ENCODE assay signal across 1 cellular context in genomic region chr11:78038697-78039313, GRCh38.
TF ChIP-seq lines count a peak whose summit lies in the region.

No MANE protein-coding gene starts in this region.

TF ChIP-seq in HepG2, 621 proteins besides CTCF, POLR2A, EP300 and RAD21 (continued from another document and continues in another):
- TF ChIP-seq, protein P1, sequence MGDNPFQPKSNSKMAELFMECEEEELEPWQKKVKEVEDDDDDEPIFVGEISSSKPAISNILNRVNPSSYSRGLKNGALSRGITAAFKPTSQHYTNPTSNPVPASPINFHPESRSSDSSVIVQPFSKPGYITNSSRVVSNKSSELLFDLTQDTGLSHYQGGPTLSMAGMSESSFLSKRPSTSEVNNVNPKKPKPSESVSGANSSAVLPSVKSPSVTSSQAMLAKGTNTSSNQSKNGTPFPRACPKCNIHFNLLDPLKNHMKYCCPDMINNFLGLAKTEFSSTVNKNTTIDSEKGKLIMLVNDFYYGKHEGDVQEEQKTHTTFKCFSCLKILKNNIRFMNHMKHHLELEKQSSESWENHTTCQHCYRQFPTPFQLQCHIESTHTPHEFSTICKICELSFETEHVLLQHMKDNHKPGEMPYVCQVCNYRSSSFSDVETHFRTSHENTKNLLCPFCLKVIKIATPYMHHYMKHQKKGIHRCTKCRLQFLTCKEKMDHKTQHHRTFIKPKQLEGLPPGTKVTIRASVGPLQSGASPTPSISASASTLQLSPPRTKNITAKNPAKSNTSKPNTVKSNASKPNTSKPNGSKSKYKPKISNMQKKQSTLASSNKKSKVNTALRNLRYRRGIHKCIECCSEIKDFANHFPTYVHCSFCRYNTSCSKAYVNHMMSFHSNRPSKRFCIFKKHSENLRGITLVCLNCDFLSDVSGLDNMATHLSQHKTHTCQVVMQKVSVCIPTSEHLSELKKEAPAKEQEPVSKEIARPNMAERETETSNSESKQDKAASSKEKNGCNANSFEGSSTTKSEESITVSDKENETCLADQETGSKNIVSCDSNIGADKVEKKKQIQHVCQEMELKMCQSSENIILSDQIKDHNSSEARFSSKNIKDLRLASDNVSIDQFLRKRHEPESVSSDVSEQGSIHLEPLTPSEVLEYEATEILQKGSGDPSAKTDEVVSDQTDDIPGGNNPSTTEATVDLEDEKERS (CRISPR knock-in tag; IDR thresholded peaks at IDR 0.05) = no peak
- TF ChIP-seq FOXK1 (CRISPR knock-in tag; IDR thresholded peaks at IDR 0.05; ENCODE audit: borderline replicate concordance, low read depth) (no peak), NCOR1 (IDR thresholded peaks at IDR 0.05; ENCODE audit: borderline replicate concordance, low read length) (peak; percentile 72; the same call in 1 of the 2 replicates), ZNF510 (CRISPR knock-in tag; IDR thresholded peaks at IDR 0.05; ENCODE audit: low read depth) (no peak), RARA (CRISPR knock-in tag; IDR thresholded peaks at IDR 0.05) (peak; percentile 58; the same call in 1 of the 2 replicates), ZBTB3 (CRISPR knock-in tag; IDR thresholded peaks at IDR 0.05; ENCODE audit: borderline replicate concordance, low read depth) (no peak), ZNF577 (CRISPR knock-in tag; IDR thresholded peaks at IDR 0.05; ENCODE audit: borderline replicate concordance, low read depth) (no peak), PAXIP1 (CRISPR knock-in tag; conservative IDR thresholded peaks at IDR 0.05) (peak; percentile 71), ZFX (CRISPR knock-in tag; IDR thresholded peaks at IDR 0.05; ENCODE audit: low read depth) (peak; percentile 49; the same call in 1 of the 2 replicates), ZSCAN22 (CRISPR knock-in tag; IDR thresholded peaks at IDR 0.05) (no peak), SMARCC2 (IDR thresholded peaks at IDR 0.05) (no peak), TCF7 (IDR thresholded peaks at IDR 0.05; ENCODE audit: low read depth) (peak; percentile 12; the same call in 1 of the 2 replicates), ZMYM3 (CRISPR knock-in tag; IDR thresholded peaks at IDR 0.05) (0 out of 2 replicates have a peak, but pooled peaks have one; percentile 11), NRL (CRISPR knock-in tag; IDR thresholded peaks at IDR 0.05; ENCODE audit: borderline replicate concordance) (peak; percentile 12; the same call in 1 of the 2 replicates), GATAD2A (CRISPR knock-in tag; IDR thresholded peaks at IDR 0.05) (peak; percentile 35; the same call in 1 of the 2 replicates), ETS1 (CRISPR knock-in tag; IDR thresholded peaks at IDR 0.05) (no peak), ZNF337 (CRISPR knock-in tag; IDR thresholded peaks at IDR 0.05; ENCODE audit: borderline replicate concordance, low read depth) (no peak), ZNF687 (CRISPR knock-in tag; IDR thresholded peaks at IDR 0.05) (peak; percentile 84), ARID2 (CRISPR knock-in tag; IDR thresholded peaks at IDR 0.05; ENCODE audit: borderline replicate concordance) (no peak), ZNF432 (CRISPR knock-in tag; IDR thresholded peaks at IDR 0.05; ENCODE audit: borderline replicate concordance) (no peak), HIVEP1 (CRISPR knock-in tag; IDR thresholded peaks at IDR 0.05) (no peak), EEA1 (CRISPR knock-in tag; IDR thresholded peaks at IDR 0.05; ENCODE audit: borderline replicate concordance) (no peak), ZNF460 (CRISPR knock-in tag; IDR thresholded peaks at IDR 0.05; ENCODE audit: borderline replicate concordance) (no peak)
- TF ChIP-seq, protein P2, sequence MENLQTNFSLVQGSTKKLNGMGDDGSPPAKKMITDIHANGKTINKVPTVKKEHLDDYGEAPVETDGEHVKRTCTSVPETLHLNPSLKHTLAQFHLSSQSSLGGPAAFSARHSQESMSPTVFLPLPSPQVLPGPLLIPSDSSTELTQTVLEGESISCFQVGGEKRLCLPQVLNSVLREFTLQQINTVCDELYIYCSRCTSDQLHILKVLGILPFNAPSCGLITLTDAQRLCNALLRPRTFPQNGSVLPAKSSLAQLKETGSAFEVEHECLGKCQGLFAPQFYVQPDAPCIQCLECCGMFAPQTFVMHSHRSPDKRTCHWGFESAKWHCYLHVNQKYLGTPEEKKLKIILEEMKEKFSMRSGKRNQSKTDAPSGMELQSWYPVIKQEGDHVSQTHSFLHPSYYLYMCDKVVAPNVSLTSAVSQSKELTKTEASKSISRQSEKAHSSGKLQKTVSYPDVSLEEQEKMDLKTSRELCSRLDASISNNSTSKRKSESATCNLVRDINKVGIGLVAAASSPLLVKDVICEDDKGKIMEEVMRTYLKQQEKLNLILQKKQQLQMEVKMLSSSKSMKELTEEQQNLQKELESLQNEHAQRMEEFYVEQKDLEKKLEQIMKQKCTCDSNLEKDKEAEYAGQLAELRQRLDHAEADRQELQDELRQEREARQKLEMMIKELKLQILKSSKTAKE (CRISPR knock-in tag; IDR thresholded peaks at IDR 0.05; ENCODE audit: borderline replicate concordance) = no peak
- TF ChIP-seq, protein P3, sequence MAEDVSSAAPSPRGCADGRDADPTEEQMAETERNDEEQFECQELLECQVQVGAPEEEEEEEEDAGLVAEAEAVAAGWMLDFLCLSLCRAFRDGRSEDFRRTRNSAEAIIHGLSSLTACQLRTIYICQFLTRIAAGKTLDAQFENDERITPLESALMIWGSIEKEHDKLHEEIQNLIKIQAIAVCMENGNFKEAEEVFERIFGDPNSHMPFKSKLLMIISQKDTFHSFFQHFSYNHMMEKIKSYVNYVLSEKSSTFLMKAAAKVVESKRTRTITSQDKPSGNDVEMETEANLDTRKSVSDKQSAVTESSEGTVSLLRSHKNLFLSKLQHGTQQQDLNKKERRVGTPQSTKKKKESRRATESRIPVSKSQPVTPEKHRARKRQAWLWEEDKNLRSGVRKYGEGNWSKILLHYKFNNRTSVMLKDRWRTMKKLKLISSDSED (CRISPR knock-in tag; IDR thresholded peaks at IDR 0.05) = no peak
- TF ChIP-seq, protein P4, sequence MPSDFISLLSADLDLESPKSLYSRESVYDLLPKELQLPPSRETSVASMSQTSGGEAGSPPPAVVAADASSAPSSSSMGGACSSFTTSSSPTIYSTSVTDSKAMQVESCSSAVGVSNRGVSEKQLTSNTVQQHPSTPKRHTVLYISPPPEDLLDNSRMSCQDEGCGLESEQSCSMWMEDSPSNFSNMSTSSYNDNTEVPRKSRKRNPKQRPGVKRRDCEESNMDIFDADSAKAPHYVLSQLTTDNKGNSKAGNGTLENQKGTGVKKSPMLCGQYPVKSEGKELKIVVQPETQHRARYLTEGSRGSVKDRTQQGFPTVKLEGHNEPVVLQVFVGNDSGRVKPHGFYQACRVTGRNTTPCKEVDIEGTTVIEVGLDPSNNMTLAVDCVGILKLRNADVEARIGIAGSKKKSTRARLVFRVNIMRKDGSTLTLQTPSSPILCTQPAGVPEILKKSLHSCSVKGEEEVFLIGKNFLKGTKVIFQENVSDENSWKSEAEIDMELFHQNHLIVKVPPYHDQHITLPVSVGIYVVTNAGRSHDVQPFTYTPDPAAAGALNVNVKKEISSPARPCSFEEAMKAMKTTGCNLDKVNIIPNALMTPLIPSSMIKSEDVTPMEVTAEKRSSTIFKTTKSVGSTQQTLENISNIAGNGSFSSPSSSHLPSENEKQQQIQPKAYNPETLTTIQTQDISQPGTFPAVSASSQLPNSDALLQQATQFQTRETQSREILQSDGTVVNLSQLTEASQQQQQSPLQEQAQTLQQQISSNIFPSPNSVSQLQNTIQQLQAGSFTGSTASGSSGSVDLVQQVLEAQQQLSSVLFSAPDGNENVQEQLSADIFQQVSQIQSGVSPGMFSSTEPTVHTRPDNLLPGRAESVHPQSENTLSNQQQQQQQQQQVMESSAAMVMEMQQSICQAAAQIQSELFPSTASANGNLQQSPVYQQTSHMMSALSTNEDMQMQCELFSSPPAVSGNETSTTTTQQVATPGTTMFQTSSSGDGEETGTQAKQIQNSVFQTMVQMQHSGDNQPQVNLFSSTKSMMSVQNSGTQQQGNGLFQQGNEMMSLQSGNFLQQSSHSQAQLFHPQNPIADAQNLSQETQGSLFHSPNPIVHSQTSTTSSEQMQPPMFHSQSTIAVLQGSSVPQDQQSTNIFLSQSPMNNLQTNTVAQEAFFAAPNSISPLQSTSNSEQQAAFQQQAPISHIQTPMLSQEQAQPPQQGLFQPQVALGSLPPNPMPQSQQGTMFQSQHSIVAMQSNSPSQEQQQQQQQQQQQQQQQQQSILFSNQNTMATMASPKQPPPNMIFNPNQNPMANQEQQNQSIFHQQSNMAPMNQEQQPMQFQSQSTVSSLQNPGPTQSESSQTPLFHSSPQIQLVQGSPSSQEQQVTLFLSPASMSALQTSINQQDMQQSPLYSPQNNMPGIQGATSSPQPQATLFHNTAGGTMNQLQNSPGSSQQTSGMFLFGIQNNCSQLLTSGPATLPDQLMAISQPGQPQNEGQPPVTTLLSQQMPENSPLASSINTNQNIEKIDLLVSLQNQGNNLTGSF (CRISPR knock-in tag; IDR thresholded peaks at IDR 0.05) = no peak
- TF ChIP-seq, protein P5, sequence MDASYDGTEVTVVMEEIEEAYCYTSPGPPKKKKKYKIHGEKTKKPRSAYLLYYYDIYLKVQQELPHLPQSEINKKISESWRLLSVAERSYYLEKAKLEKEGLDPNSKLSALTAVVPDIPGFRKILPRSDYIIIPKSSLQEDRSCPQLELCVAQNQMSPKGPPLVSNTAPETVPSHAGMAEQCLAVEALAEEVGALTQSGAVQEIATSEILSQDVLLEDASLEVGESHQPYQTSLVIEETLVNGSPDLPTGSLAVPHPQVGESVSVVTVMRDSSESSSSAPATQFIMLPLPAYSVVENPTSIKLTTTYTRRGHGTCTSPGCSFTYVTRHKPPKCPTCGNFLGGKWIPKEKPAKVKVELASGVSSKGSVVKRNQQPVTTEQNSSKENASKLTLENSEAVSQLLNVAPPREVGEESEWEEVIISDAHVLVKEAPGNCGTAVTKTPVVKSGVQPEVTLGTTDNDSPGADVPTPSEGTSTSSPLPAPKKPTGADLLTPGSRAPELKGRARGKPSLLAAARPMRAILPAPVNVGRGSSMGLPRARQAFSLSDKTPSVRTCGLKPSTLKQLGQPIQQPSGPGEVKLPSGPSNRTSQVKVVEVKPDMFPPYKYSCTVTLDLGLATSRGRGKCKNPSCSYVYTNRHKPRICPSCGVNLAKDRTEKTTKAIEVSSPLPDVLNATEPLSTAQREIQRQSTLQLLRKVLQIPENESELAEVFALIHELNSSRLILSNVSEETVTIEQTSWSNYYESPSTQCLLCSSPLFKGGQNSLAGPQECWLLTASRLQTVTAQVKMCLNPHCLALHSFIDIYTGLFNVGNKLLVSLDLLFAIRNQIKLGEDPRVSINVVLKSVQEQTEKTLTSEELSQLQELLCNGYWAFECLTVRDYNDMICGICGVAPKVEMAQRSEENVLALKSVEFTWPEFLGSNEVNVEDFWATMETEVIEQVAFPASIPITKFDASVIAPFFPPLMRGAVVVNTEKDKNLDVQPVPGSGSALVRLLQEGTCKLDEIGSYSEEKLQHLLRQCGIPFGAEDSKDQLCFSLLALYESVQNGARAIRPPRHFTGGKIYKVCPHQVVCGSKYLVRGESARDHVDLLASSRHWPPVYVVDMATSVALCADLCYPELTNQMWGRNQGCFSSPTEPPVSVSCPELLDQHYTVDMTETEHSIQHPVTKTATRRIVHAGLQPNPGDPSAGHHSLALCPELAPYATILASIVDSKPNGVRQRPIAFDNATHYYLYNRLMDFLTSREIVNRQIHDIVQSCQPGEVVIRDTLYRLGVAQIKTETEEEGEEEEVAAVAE (CRISPR knock-in tag; IDR thresholded peaks at IDR 0.05; ENCODE audit: borderline replicate concordance) = no peak
